Comparison of ENCODE assay signal across 22 cellular contexts in genomic region chrX:132738951-132739350, GRCh38.
"Had no signal": no experiment of that assay in that cellular context is flagged by ENCODE, and none has a peak within 500 bp of the region (broad histone marks: within the 10 kb centered on the region; RNA-seq: fewer than 3 reads in every experiment).

No MANE protein-coding gene starts in this region.

- H3K4me3 ChIP-seq: SJSA1 had no signal

- DNase-seq: activated CD4-positive, alpha-beta T cell treated with anti-CD3 and anti-CD28 coated beads for 48 hours; activated CD4-positive, alpha-beta T cell treated with anti-CD3 and anti-CD28 coated beads, Interleukin-2, amount 50 U/mL, for 48 hours; activated CD4-positive, CD25-positive, alpha-beta regulatory T cell treated with anti-CD3 and anti-CD28 coated beads, Interleukin-2, amount 50 U/mL, for 72 hours; activated CD8-positive, alpha-beta memory T cell treated with anti-CD3 and anti-CD28 coated beads for 24 hours; activated effector memory CD4-positive, alpha-beta T cell treated with anti-CD3 and anti-CD28 coated beads, Interleukin-2, amount 50 U/mL, for 16 hours; activated naive CD4-positive, alpha-beta T cell treated with Interleukin-2 at 50 U/mL for 16 hours; activated naive CD8-positive, alpha-beta T cell treated with anti-CD3 and anti-CD28 coated beads, Interleukin-2, amount 50 U/mL, for 24 hours; activated T-cell treated with anti-CD3 and anti-CD28 coated beads, Interleukin-2, amount 50 U/mL, for 4 hours; amygdala; cerebellar nuclear complex; NCI-H1048; NCI-H1930; NCI-H2107; NCI-H2171 treated with DMSO at 0.1 percent for 48 hours; NCI-H226; NCI-H526; PC-3; SHP77 had no signal

- ATAC-seq: activated naive CD4-positive, alpha-beta T cell treated with anti-CD3 and anti-CD28 coated beads, Interleukin-2, amount 50 U/mL, for 72 hours; activated naive CD8-positive, alpha-beta T cell treated with anti-CD3 and anti-CD28 coated beads, Interleukin-2, amount 50 U/mL, for 24 hours; activated T-cell treated with anti-CD3 and anti-CD28 coated beads, Interleukin-2, amount 50 U/mL, for 4 hours; PC-3; WTC11 had no signal

- H3K9me3 Mint-ChIP-seq: activated naive CD4-positive, alpha-beta T cell treated with anti-CD3 and anti-CD28 coated beads, Interleukin-2, amount 50 U/mL, for 72 hours; activated T-cell treated with anti-CD3 and anti-CD28 coated beads, Interleukin-2, amount 50 U/mL, for 4 hours; T-helper 1 cell treated with Interleukin-12 subunit alpha and Interleukin-12 subunit beta and Interleukin-4 antibody, amounts not matched to agents 30 μg/mL and 1 μg/mL, for 36 hours; WTC11 had no signal

- H3K36me3 Mint-ChIP-seq: activated naive CD4-positive, alpha-beta T cell treated with anti-CD3 and anti-CD28 coated beads, Interleukin-2, amount 50 U/mL, for 72 hours; WTC11 had no signal

- H3K36me3 ChIP-seq: SJSA1 had no signal

- H3K27ac Mint-ChIP-seq: activated naive CD4-positive, alpha-beta T cell treated with anti-CD3 and anti-CD28 coated beads, Interleukin-2, amount 50 U/mL, for 72 hours; activated naive CD8-positive, alpha-beta T cell treated with anti-CD3 and anti-CD28 coated beads, Interleukin-2, amount 50 U/mL, for 24 hours; T-helper 1 cell treated with Interleukin-12 subunit alpha and Interleukin-12 subunit beta and Interleukin-4 antibody, amounts not matched to agents 30 μg/mL and 1 μg/mL, for 36 hours; WTC11 had no signal

- H3K4me1 ChIP-seq: SJSA1 had no signal

- H3K27me3 Mint-ChIP-seq: activated naive CD8-positive, alpha-beta T cell treated with anti-CD3 and anti-CD28 coated beads, Interleukin-2, amount 50 U/mL, for 24 hours had no signal

- H3K9me3 ChIP-seq: SJSA1 had no signal

- H3K27ac ChIP-seq: SJSA1 had no signal

- H3K27me3 ChIP-seq: SJSA1 had no signal

- H3K4me3 Mint-ChIP-seq: activated naive CD8-positive, alpha-beta T cell treated with anti-CD3 and anti-CD28 coated beads, Interleukin-2, amount 50 U/mL, for 24 hours; activated T-cell treated with anti-CD3 and anti-CD28 coated beads, Interleukin-2, amount 50 U/mL, for 4 hours; T-helper 1 cell treated with Interleukin-12 subunit alpha and Interleukin-12 subunit beta and Interleukin-4 antibody, amounts not matched to agents 30 μg/mL and 1 μg/mL, for 36 hours; WTC11 had no signal
